In the genomic region with DNA sequence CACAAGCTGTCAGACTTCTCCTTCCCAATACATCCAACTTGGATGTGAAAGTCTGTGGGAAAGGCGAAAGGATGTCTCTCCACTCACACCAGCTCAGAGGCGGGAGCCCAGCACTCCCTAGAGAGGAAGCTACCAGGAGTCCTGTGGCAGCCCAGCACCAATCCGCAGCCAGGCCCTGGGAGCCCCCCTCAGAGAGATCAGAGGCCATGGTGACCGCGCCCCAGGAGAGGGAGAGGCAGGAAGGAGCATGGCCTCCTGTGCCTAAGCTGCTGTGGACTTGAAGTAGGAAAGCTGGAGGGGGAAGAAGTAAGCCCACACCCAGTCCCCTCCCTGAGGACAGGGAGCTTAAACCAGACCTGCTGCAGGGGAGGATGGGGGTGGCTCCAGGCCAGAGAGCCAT, we compare ENCODE assay signal across 22 cellular contexts. TPM values are rescaled to one million over a fixed set of nuclear protein-coding genes. Genes with fewer than 3 reads are reported as not detected.
DNase-seq lines count a peak whose midpoint lies in the region; ATAC-seq and TF ChIP-seq lines count a peak whose summit lies in the region.
"Had no signal": no experiment of that assay in that cellular context is flagged by ENCODE, and none has a peak within 500 bp of the region (broad histone marks: within the 10 kb centered on the region; RNA-seq: fewer than 3 reads in every experiment).

No MANE protein-coding gene starts in this region.

- H3K27me3 ChIP-seq in gastroesophageal sphincter = peaks cover 14% of the 10 kb centered on the region
- H3K27me3 ChIP-seq in left ventricle myocardium inferior (ENCODE audit: low read depth) = no peaks in the 10 kb centered on the region
- H3K27me3 ChIP-seq: MG63 had no signal

- TF ChIP-seq CTCF in HEK293 (tag by site-specific recombination; IDR thresholded peaks at IDR 0.05) (no peak), gastroesophageal sphincter (IDR thresholded peaks at IDR 0.05) (no peak), left ventricle myocardium inferior (IDR thresholded peaks at IDR 0.05; ENCODE audit: borderline replicate concordance) (no peak), omental fat pad (IDR thresholded peaks at IDR 0.05) (no peak)

- CTCF ChIA-PET in HEK293 (lab: Yijun Ruan, JAX) = interaction anchor here (1.1 kb wide), 1 partner anchor 49 kb away, joined by 4 read pairs; no protein-coding TSS in a partner anchor

- H3K27ac ChIP-seq in HEK293 (ENCODE audit: extremely low read depth, low read depth, low read length) (no peak overlapping the region), gastroesophageal sphincter (peak overlapping the region in 2 of 4 donors; percentile 0 to 32), left ventricle myocardium inferior (replicated peaks) (peak overlapping the region; percentile 75)
- H3K27ac ChIP-seq: RWPE1 had no signal

- POLR2A ChIA-PET in HEK293 (lab: Yijun Ruan, JAX) = no interaction called here

- peak; percentile 59 for DNase-seq in left ventricle myocardium inferior
- no peak for DNase-seq in omental fat pad (ENCODE audit: low spot score)
- no peak for DNase-seq in NCI-H774 (lab: John Stamatoyannopoulos, UW)
- DNase-seq in activated CD8-positive, alpha-beta memory T cell treated with anti-CD3 and anti-CD28 coated beads, Interleukin-2, amount 50 U/mL, for 48 hours = no peak
- DNase-seq: C1 segment of cervical spinal cord; Calu3; CD8-positive, alpha-beta T cell; DMS153; MG63; NCI-H1048; NCI-H1417 treated with DMSO at 0.1 percent for 48 hours; NCI-H187; NCI-H2107; NCI-H69; NK-92 treated with Interleukin-12 subunit alpha and Interleukin-12 subunit beta, amount 100 ng/mL, for 24 hours had no signal

- TF ChIP-seq POLR2A in gastroesophageal sphincter (IDR thresholded peaks at IDR 0.05) = no peak

- no peak for TF ChIP-seq EP300 in gastroesophageal sphincter (IDR thresholded peaks at IDR 0.05)

- 67% methylated on average over 2 of the region's 5 CpGs; no CpG with 5 or more reads in 1 of the 2 donors for WGBS in gastroesophageal sphincter (ENCODE audit: low coverage in 1 of 2), 2 donors

- H3K4me3 ChIP-seq in HEK293 (ENCODE audit: low read depth, low read length) (no peak overlapping the region), gastroesophageal sphincter (no peak overlapping the region), left ventricle myocardium inferior (no peak overlapping the region)
- H3K4me3 ChIP-seq: K562, MG63 had no signal

- H3K36me3 ChIP-seq in HEK293 (ENCODE audit: control insufficient read depth in 2 of 2, insufficient read depth in 1 of 2, low read length in 2 of 2) (no peaks in the 10 kb centered on the region), gastroesophageal sphincter (no peaks in the 10 kb centered on the region), left ventricle myocardium inferior (no peaks in the 10 kb centered on the region)
- H3K36me3 ChIP-seq: MG63 had no signal

- H3K4me1 ChIP-seq in HEK293 (ENCODE audit: control insufficient read depth, insufficient read depth, low read length) (no peaks in the 10 kb centered on the region), gastroesophageal sphincter (no peaks in the 10 kb centered on the region), left ventricle myocardium inferior (peaks cover 19% of the 10 kb centered on the region)

- intact Hi-C loops in left ventricle myocardium inferior (cut with micrococcal nuclease) = no loop called here

- no peaks in the 10 kb centered on the region for H3K9me3 ChIP-seq in HEK293 (ENCODE audit: control insufficient read depth, insufficient read depth, low read depth, low read length)
- no peaks in the 10 kb centered on the region for H3K9me3 ChIP-seq in gastroesophageal sphincter
- H3K9me3 ChIP-seq in left ventricle myocardium inferior (replicated peaks) = no peaks in the 10 kb centered on the region
- H3K9me3 ChIP-seq: MG63 had no signal

- ATAC-seq in gastroesophageal sphincter (peak; percentile 49), omental fat pad (ENCODE audit: low FRiP score) (peak; percentile 22), GM18498 (IDR thresholded peaks at IDR 0.05; ENCODE audit: unreplicated experiment) (no peak)
- ATAC-seq: CD8-positive, alpha-beta T cell; HCT116; K562; SK-N-SH treated with all-trans-retinoic acid at 6 μM for 48 hours had no signal

TF ChIP-seq in HEK293, 187 proteins besides CTCF, POLR2A, EP300 and RAD21:
- TF ChIP-seq ZNF610 (tag by site-specific recombination; IDR thresholded peaks at IDR 0.05; ENCODE audit: borderline replicate concordance) = no peak
- TF ChIP-seq ZNF530 (tag by site-specific recombination; IDR thresholded peaks at IDR 0.05; ENCODE audit: low read depth) = 0 out of 2 replicates have a peak, but pooled peaks have one; percentile 37
- TF ChIP-seq HOXD13 (CRISPR knock-in tag; IDR thresholded peaks at IDR 0.05; ENCODE audit: borderline replicate concordance) = no peak
- TF ChIP-seq ZNF354C (tag by site-specific recombination; IDR thresholded peaks at IDR 0.05; ENCODE audit: borderline replicate concordance, low read depth) = no peak

RNA-seq across cellular contexts. Expression of gene IGSF9B, which starts 24.4 kb away (rescaled TPM):
- 100 to 1,000 TPM in 1 of 4 donors, 10 to 100 TPM in 3; 24.1 to 120 (median 43.3) TPM for total RNA-seq in gastroesophageal sphincter
- total RNA-seq in left ventricle myocardium inferior = 44.1 TPM
- total RNA-seq in omental fat pad = 10 to 100 TPM in 1 of 4 donors, 1 to 10 TPM in 3; 2.0 to 29.7 (median 6.6) TPM
